ENCODE assay signal across 17 cellular contexts in the genomic region with DNA sequence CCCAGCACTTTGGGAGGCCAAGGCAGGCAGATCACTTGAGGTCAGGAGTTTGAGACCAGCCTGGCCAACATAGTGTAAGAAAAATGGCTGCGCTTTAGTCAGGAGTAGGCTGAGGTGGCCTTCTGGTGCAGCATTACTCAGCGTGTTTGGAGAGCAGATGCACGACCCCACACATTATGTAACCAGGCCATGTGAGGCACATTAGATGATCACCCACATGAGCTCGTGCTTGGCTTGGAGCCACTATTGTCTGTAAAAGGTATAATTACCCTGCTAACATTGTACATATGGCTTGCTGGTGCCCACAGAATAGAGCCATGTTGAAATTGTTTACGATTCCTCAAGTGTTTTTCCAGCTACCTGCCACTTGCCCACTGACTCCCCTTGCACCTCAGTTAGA. TPM values are rescaled to one million over a fixed set of nuclear protein-coding genes. Genes with fewer than 3 reads are reported as not detected.
DNase-seq lines count a peak whose midpoint lies in the region; ATAC-seq lines count a peak whose summit lies in the region.
"Had no signal": no experiment of that assay in that cellular context is flagged by ENCODE, and none has a peak within 500 bp of the region (broad histone marks: within the 10 kb centered on the region; RNA-seq: fewer than 3 reads in every experiment).

No MANE protein-coding gene starts in this region.

- no peak overlapping the region for H3K9ac ChIP-seq in mesenchymal stem cell (ENCODE audit: low read length)

- no peak overlapping the region for H2BK12ac ChIP-seq in mesenchymal stem cell (ENCODE audit: low read length in 2 of 2)

- no peak overlapping the region for H3K23ac ChIP-seq in mesenchymal stem cell (ENCODE audit: low read length in 2 of 2)

- H2AFZ ChIP-seq in mesenchymal stem cell (ENCODE audit: low read depth, low read length) = no peak overlapping the region

- H3K4me3 ChIP-seq in mesenchymal stem cell (ENCODE audit: insufficient read depth in 1 of 2, low read depth in 1 of 2, low read length in 2 of 2) = no peak overlapping the region
- H3K4me3 ChIP-seq: left ventricle myocardium inferior had no signal

- H3K4me1 ChIP-seq in mesenchymal stem cell (ENCODE audit: control insufficient read depth, insufficient read depth, low read depth, low read length) = peaks cover 1% of the 10 kb centered on the region
- H3K4me1 ChIP-seq: left ventricle myocardium inferior had no signal

- H3K4ac ChIP-seq in mesenchymal stem cell (ENCODE audit: low read depth in 1 of 2, low read length in 2 of 2) = no peak overlapping the region

- H3K14ac ChIP-seq in mesenchymal stem cell (ENCODE audit: low read length in 2 of 2) = no peak overlapping the region

- no peaks in the 10 kb centered on the region for H3K36me3 ChIP-seq in mesenchymal stem cell (ENCODE audit: control insufficient read depth in 1 of 2, insufficient read depth in 2 of 2, low read depth in 1 of 2, low read length in 2 of 2)
- H3K36me3 ChIP-seq: brain microvascular endothelial cell, left ventricle myocardium inferior had no signal

- H2BK120ac ChIP-seq in mesenchymal stem cell (ENCODE audit: low read depth, low read length) = no peak overlapping the region

- no peak overlapping the region for H3K4me2 ChIP-seq in mesenchymal stem cell (ENCODE audit: low read length, poor library complexity, severe bottlenecking)

- peak overlapping the region; percentile 49 for H4K8ac ChIP-seq in mesenchymal stem cell (ENCODE audit: low read length)

- no peaks in the 10 kb centered on the region for H3K27me3 ChIP-seq in mesenchymal stem cell (ENCODE audit: control insufficient read depth in 1 of 2, insufficient read depth in 1 of 2, low read length in 2 of 2)
- H3K27me3 ChIP-seq: brain microvascular endothelial cell had no signal

- peak; percentile 21 for DNase-seq in NCI-H1436 (lab: John Stamatoyannopoulos, UW)
- DNase-seq in NCI-H1436 treated with DMSO at 0.1 percent for 48 hours (lab: John Stamatoyannopoulos, UW) = no peak
- DNase-seq in NCI-H1092 (lab: John Stamatoyannopoulos, UW) = peak; percentile 26
- peak; percentile 32 for DNase-seq in SHP77 treated with DMSO at 0.1 percent for 48 hours (lab: John Stamatoyannopoulos, UW)
- no peak for DNase-seq in mesenchymal stem cell
- DNase-seq in NCI-H446 treated with DMSO at 0.1 percent for 48 hours (lab: John Stamatoyannopoulos, UW) = no peak
- DNase-seq: ACHN; activated CD8-positive, alpha-beta T cell treated with anti-CD3 and anti-CD28 coated beads, Interleukin-2, amount 10 ng/mL, durations not matched to agents 7 days and 5 days; activated naive CD8-positive, alpha-beta T cell treated with anti-CD3 and anti-CD28 coated beads for 36 hours; brain microvascular endothelial cell; CD8-positive, alpha-beta T cell; cortex of kidney; GDM1; left ventricle myocardium inferior had no signal

- no peak overlapping the region for H4K91ac ChIP-seq in mesenchymal stem cell (ENCODE audit: low read length)

- ATAC-seq in GM19467 (IDR thresholded peaks at IDR 0.05; ENCODE audit: unreplicated experiment) (no peak), GM21381 (IDR thresholded peaks at IDR 0.05; ENCODE audit: unreplicated experiment) (no peak)
- ATAC-seq: activated CD8-positive, alpha-beta T cell treated with anti-CD3 and anti-CD28 coated beads, Interleukin-2, amount 10 ng/mL, durations not matched to agents 7 days and 5 days; CD8-positive, alpha-beta T cell; sciatic nerve had no signal

- no peak overlapping the region for H3K27ac ChIP-seq in mesenchymal stem cell (ENCODE audit: low read length, poor library complexity, severe bottlenecking)
- H3K27ac ChIP-seq: brain microvascular endothelial cell, left ventricle myocardium inferior had no signal

- H3K18ac ChIP-seq in mesenchymal stem cell (ENCODE audit: low read depth in 1 of 2, low read length in 2 of 2) = no peak overlapping the region

- H3K9me3 ChIP-seq in mesenchymal stem cell (ENCODE audit: control insufficient read depth, low read length) = no peaks in the 10 kb centered on the region
- H3K9me3 ChIP-seq: left ventricle myocardium inferior had no signal

- no peak overlapping the region for H2BK15ac ChIP-seq in mesenchymal stem cell (ENCODE audit: low read depth, poor library complexity, severe bottlenecking)

- no peak overlapping the region for H2BK5ac ChIP-seq in mesenchymal stem cell (ENCODE audit: low read depth, low read length, poor library complexity, severe bottlenecking)

- H2AK5ac ChIP-seq in mesenchymal stem cell (ENCODE audit: low read length, severe bottlenecking) = no peak overlapping the region

- H3K79me1 ChIP-seq in mesenchymal stem cell (replicated peaks; ENCODE audit: low read length, poor library complexity, severe bottlenecking) = no peaks in the 10 kb centered on the region

- WGBS in mesenchymal stem cell = 74% methylated on average over 5 of the region's 5 CpGs

RNA-seq across cellular contexts. Expression of a gene that starts 24.0 kb away (rescaled TPM):
- not detected for polyA plus RNA-seq in mesenchymal stem cell (2013, experiment 1 of 2)
- not detected for polyA plus RNA-seq in mesenchymal stem cell (2013, experiment 2 of 2)

Comparison
In these comparisons a context has a peak if more than half of its experiments do, and no peak if none do; other contexts are left out.
1. DNase-seq: peak in NCI-H1436 (single experiment), NCI-H1092 (single experiment) and SHP77 treated with DMSO at 0.1 percent for 48 hours (single experiment); none in NCI-H1436 treated with DMSO at 0.1 percent for 48 hours (single experiment), mesenchymal stem cell (single experiment) and NCI-H446 treated with DMSO at 0.1 percent for 48 hours (single experiment).